Comparison of ENCODE assay signal across 11 cellular contexts in genomic region chr13:32902898-32903297, GRCh38.
DNase-seq lines count a peak whose midpoint lies in the region; ATAC-seq lines count a peak whose summit lies in the region.
"Had no signal": no experiment of that assay in that cellular context is flagged by ENCODE, and none has a peak within 500 bp of the region (broad histone marks: within the 10 kb centered on the region; RNA-seq: fewer than 3 reads in every experiment).

No MANE protein-coding gene starts in this region.

- H3K9ac ChIP-seq in GM23248 (0 out of 2 replicates have a peak overlapping the region, but pooled peaks have one; percentile 14), skeletal muscle tissue (ENCODE audit: low read depth in 1 of 3, low read length in 3 of 3) (peak overlapping the region in 1 of 3 donors; percentile 44)

- H3K36me3 Mint-ChIP-seq in activated T-cell treated with anti-CD3 and anti-CD28 coated beads, Interleukin-2, amount 50 U/mL, for 24 hours (ENCODE audit: low read depth), result no peaks in the 10 kb centered on the region
- H3K36me3 Mint-ChIP-seq: CD8-positive, alpha-beta T cell; stimulated activated memory B cell treated with anti-CD40 and anti-IgM and Interleukin-4, amounts not matched to agents 10 μg/mL and 1 μg/mL and 100 μg/mL, for 72 hours had no signal

- ATAC-seq in activated CD4-positive, CD25-positive, alpha-beta regulatory T cell treated with anti-CD3 and anti-CD28 coated beads, Interleukin-2, amount 50 U/mL, for 24 hours, result no peak
- ATAC-seq: CD8-positive, alpha-beta T cell; stimulated activated memory B cell treated with anti-CD40 and anti-IgM and Interleukin-4, amounts not matched to agents 10 μg/mL and 1 μg/mL and 100 μg/mL, for 72 hours had no signal

- H3K9me3 ChIP-seq in GM23248 (ENCODE audit: low read depth) (no peaks in the 10 kb centered on the region), skeletal muscle tissue (ENCODE audit: control insufficient read depth in 3 of 3, low read length in 3 of 3) (no peaks in the 10 kb centered on the region)

- H3K27ac ChIP-seq in GM23248 (peak overlapping the region; percentile 40), cingulate gyrus (ENCODE audit: low read depth, low read length) (peak overlapping the region; percentile 50), skeletal muscle tissue (ENCODE audit: low read depth, low read length) (peak overlapping the region; percentile 61)

- WGBS in GM23248 (ENCODE audit: low coverage in 1 of 2, low lambda C conversion rate in 2 of 2, missing lambda C conversion rate in 2 of 2), 2 experiments, result 7 to 10% methylated on average over 7 of the region's 7 CpGs

- H4K20me1 ChIP-seq in GM23248 (ENCODE audit: insufficient read depth), result no peaks in the 10 kb centered on the region

- no peaks in the 10 kb centered on the region for H3K27me3 ChIP-seq in GM23248 (replicated peaks; ENCODE audit: insufficient read depth)
- H3K27me3 ChIP-seq in skeletal muscle tissue (ENCODE audit: control insufficient read depth in 3 of 3, insufficient read depth in 3 of 3, low read length in 3 of 3), result no peaks in the 10 kb centered on the region

- in situ Hi-C loops in GM23248 (cut with MboI), result no loop called here

- H3K4me1 ChIP-seq in GM23248 (ENCODE audit: insufficient read depth) (peaks cover 35% of the 10 kb centered on the region), skeletal muscle tissue (ENCODE audit: control insufficient read depth in 3 of 3, insufficient read depth in 3 of 3, low read length in 3 of 3) (peaks cover 3 to 22% (median 5%) of the 10 kb centered on the region in 3 donors)

- peak overlapping the region; percentile 44 for H3K4me2 ChIP-seq in GM23248 (ENCODE audit: unreplicated experiment)

- H3K27me3 Mint-ChIP-seq in activated T-cell treated with anti-CD3 and anti-CD28 coated beads, Interleukin-2, amount 50 U/mL, for 24 hours, result peaks cover 3% of the 10 kb centered on the region

- no peaks in the 10 kb centered on the region for H3K79me2 ChIP-seq in GM23248 (ENCODE audit: insufficient read depth)

- H3K4me3 Mint-ChIP-seq in activated T-cell treated with anti-CD3 and anti-CD28 coated beads, Interleukin-2, amount 50 U/mL, for 24 hours, result no peak overlapping the region
- H3K4me3 Mint-ChIP-seq: CD8-positive, alpha-beta T cell; stimulated activated memory B cell treated with anti-CD40 and anti-IgM and Interleukin-4, amounts not matched to agents 10 μg/mL and 1 μg/mL and 100 μg/mL, for 72 hours had no signal

- no peaks in the 10 kb centered on the region for H3K9me2 ChIP-seq in GM23248 (ENCODE audit: insufficient read depth)

- H3F3A ChIP-seq in GM23248 (ENCODE audit: insufficient read depth), result peaks cover 48% of the 10 kb centered on the region

- H3K27ac Mint-ChIP-seq in activated T-cell treated with anti-CD3 and anti-CD28 coated beads, Interleukin-2, amount 50 U/mL, for 24 hours, result no peak overlapping the region
- H3K27ac Mint-ChIP-seq: CD8-positive, alpha-beta T cell; stimulated activated memory B cell treated with anti-CD40 and anti-IgM and Interleukin-4, amounts not matched to agents 10 μg/mL and 1 μg/mL and 100 μg/mL, for 72 hours had no signal

- H3K4me3 ChIP-seq in GM23248 (peak overlapping the region; percentile 19; the same call in 1 of the 2 replicates), skeletal muscle tissue (ENCODE audit: low read length in 3 of 3) (peak overlapping the region in 2 of 3 donors; percentile 24 to 49)
- H3K4me3 ChIP-seq: skin epidermis had no signal

- peaks cover 26% of the 10 kb centered on the region for H3K4me1 Mint-ChIP-seq in activated T-cell treated with anti-CD3 and anti-CD28 coated beads, Interleukin-2, amount 50 U/mL, for 24 hours (ENCODE audit: low read depth)

- no peaks in the 10 kb centered on the region for H3K36me3 ChIP-seq in GM23248 (ENCODE audit: low read depth)
- H3K36me3 ChIP-seq in skeletal muscle tissue (ENCODE audit: control insufficient read depth in 3 of 3, insufficient read depth in 3 of 3, low read length in 3 of 3), result no peaks in the 10 kb centered on the region

- H2AFZ ChIP-seq in GM23248, result peak overlapping the region; percentile 37

- no peaks in the 10 kb centered on the region for H3K9me3 Mint-ChIP-seq in activated T-cell treated with anti-CD3 and anti-CD28 coated beads, Interleukin-2, amount 50 U/mL, for 24 hours

- DNase-seq in GM23248 (peak; percentile 83), kidney tubule cell (ENCODE audit: low spot score) (peak; percentile 11), COLO668 (lab: John Stamatoyannopoulos, UW; ENCODE audit: unreplicated experiment) (no peak), HPDE6-E6E7 (ENCODE audit: extremely low spot score) (no peak)
- DNase-seq in activated T-cell treated with anti-CD3 and anti-CD28 coated beads, Interleukin-2, amount 50 U/mL, for 24 hours, result no peak
- DNase-seq: CD8-positive, alpha-beta T cell had no signal

Comparison
In these comparisons a context has a peak if more than half of its experiments do, and no peak if none do; other contexts are left out.
1. DNase-seq: peak in GM23248 (single experiment) and kidney tubule cell (single experiment); none in COLO668 (single experiment), activated T-cell treated with anti-CD3 and anti-CD28 coated beads, Interleukin-2, amount 50 U/mL, for 24 hours (single experiment) and HPDE6-E6E7 (single experiment).
2. Peak in every context shown above with its lines, with median percentiles within 50 percentile points of each other: H3K27ac ChIP-seq.